In the genomic region with DNA sequence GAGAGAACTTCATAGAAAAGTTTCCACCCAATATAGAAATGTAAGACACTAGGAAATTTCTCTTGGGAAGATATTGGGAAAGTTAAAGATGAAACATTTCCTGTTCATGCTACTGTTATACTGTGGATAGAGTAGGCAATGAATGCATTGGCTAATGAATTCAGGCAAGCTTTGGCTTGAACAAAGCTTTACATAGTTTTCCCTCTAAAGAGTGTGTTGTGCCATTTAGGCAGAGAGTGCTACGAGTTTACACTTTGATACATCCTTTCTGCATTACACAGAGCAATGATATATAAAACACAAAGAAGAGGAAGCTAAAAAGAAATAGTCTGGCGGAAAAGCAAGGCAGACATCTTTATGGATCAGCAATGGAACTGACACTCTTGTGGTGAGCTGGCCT, we compare ENCODE assay signal across 25 cellular contexts.
A peak's percentile ranks its signal among the peaks of the same experiment; 100 is the strongest.
DNase-seq lines count a peak whose midpoint lies in the region; ATAC-seq, FAIRE-seq and TF ChIP-seq lines count a peak whose summit lies in the region.
"Had no signal": no experiment of that assay in that cellular context is flagged by ENCODE, and none has a peak within 500 bp of the region (broad histone marks: within the 10 kb centered on the region; RNA-seq: fewer than 3 reads in every experiment).

No MANE protein-coding gene starts in this region.

- no peak for FAIRE-seq in kidney (lab: Jason Lieb, UNC)
- FAIRE-seq: A204.1, GM12878, GM12892, GM18507 had no signal

- H3K4me3 ChIP-seq in RWPE2 (ENCODE audit: severe bottlenecking) (no peak overlapping the region), epithelial cell of esophagus (ENCODE audit: low read length) (no peak overlapping the region), right cardiac atrium (ENCODE audit: low read length) (no peak overlapping the region), kidney (ENCODE audit: low read length in 2 of 2) (no peak overlapping the region)
- H3K4me3 ChIP-seq: BLaER1, GM12878 had no signal

- H3K27ac ChIP-seq in RWPE2 (ENCODE audit: poor library complexity, severe bottlenecking) (no peak overlapping the region), foreskin keratinocyte (no peak overlapping the region), right cardiac atrium (ENCODE audit: low read length) (no peak overlapping the region), kidney (ENCODE audit: low read depth in 2 of 2, low read length in 2 of 2) (no peak overlapping the region)
- H3K27ac ChIP-seq: BLaER1 had no signal

- no peak for TF ChIP-seq CTCF in RWPE2 (IDR thresholded peaks at IDR 0.05; ENCODE audit: poor library complexity, severe bottlenecking)
- no peak for TF ChIP-seq CTCF in epithelial cell of esophagus (IDR thresholded peaks at IDR 0.05; ENCODE audit: insufficient read depth, low read depth, low read length, missing control alignments)
- TF ChIP-seq CTCF in foreskin keratinocyte (conservative IDR thresholded peaks at IDR 0.05): no peak
- TF ChIP-seq CTCF in kidney (IDR thresholded peaks at IDR 0.05; ENCODE audit: borderline replicate concordance, extremely low read depth, insufficient read depth): no peak

- ATAC-seq in RWPE2 (ENCODE audit: low read depth): peak; percentile 66; the same call in 2 of the 3 replicates
- no peak for ATAC-seq in foreskin keratinocyte
- no peak for ATAC-seq in right cardiac atrium
- ATAC-seq: GM12878 had no signal

- no peaks in the 10 kb centered on the region for H3K27me3 ChIP-seq in RWPE2 (ENCODE audit: insufficient read depth, poor library complexity, severe bottlenecking)
- no peaks in the 10 kb centered on the region for H3K27me3 ChIP-seq in foreskin keratinocyte
- no peaks in the 10 kb centered on the region for H3K27me3 ChIP-seq in right cardiac atrium (ENCODE audit: control insufficient read depth, insufficient read depth)
- H3K27me3 ChIP-seq: BE2C, BLaER1 had no signal

- DNase-seq in RWPE2 (ENCODE audit: low spot score) (no peak), epithelial cell of esophagus (ENCODE audit: low read depth) (peak; percentile 22), foreskin keratinocyte (peak; percentile 69 to 83), right cardiac atrium (no peak), kidney (no peak), NCI-H1092 treated with DMSO at 0.1 percent for 48 hours (lab: John Stamatoyannopoulos, UW) (no peak)
- DNase-seq: 8988T; ACHN; BE2C; C1 segment of cervical spinal cord; CD4-positive, alpha-beta memory T cell; CD4-positive, CD25-positive, alpha-beta regulatory T cell; CD8-positive, alpha-beta memory T cell; COR-L47; DMS153; DMS53; DMS79; DND-41; EL; GDM1 had no signal

- H3K36me3 ChIP-seq in RWPE2 (ENCODE audit: low read depth) (no peaks in the 10 kb centered on the region), kidney (ENCODE audit: control insufficient read depth in 1 of 2, insufficient read depth in 2 of 2, low read length in 2 of 2) (no peaks in the 10 kb centered on the region)
- H3K36me3 ChIP-seq: BE2C, BLaER1 had no signal

- no peaks in the 10 kb centered on the region for H3K4me1 ChIP-seq in RWPE2 (ENCODE audit: insufficient read depth, poor library complexity, severe bottlenecking)
- H3K4me1 ChIP-seq in foreskin keratinocyte: no peaks in the 10 kb centered on the region
- no peaks in the 10 kb centered on the region for H3K4me1 ChIP-seq in right cardiac atrium (ENCODE audit: control insufficient read depth, insufficient read depth, low read length)
- H3K4me1 ChIP-seq in kidney (ENCODE audit: control insufficient read depth in 1 of 2, insufficient read depth in 1 of 2, low read depth in 1 of 2, low read length in 2 of 2): no peaks in the 10 kb centered on the region
- H3K4me1 ChIP-seq: BE2C had no signal

- intact Hi-C loops in right cardiac atrium (cut with DNase I) (no loop called here), kidney (cut with DNase I) (no loop called here)

- 45% methylated on average over 2 of the region's 2 CpGs for WGBS in right cardiac atrium

- H3K9me3 ChIP-seq in RWPE2 (ENCODE audit: severe bottlenecking) (peaks cover 2% of the 10 kb centered on the region), right cardiac atrium (ENCODE audit: control insufficient read depth, low read length) (no peaks in the 10 kb centered on the region), kidney (ENCODE audit: control insufficient read depth in 1 of 2, low read length in 2 of 2) (no peaks in the 10 kb centered on the region)
- H3K9me3 ChIP-seq: BE2C had no signal

- H3K9ac ChIP-seq in kidney (ENCODE audit: low read length in 2 of 2): no peak overlapping the region
- H3K9ac ChIP-seq: BLaER1 had no signal

Comparison
In these comparisons a context has a peak if more than half of its experiments do, and no peak if none do; other contexts are left out.
1. DNase-seq: peak in epithelial cell of esophagus (single experiment) and foreskin keratinocyte (2 of 2); none in RWPE2 (single experiment), right cardiac atrium (0 of 3), kidney (single experiment) and NCI-H1092 treated with DMSO at 0.1 percent for 48 hours (single experiment).